ENCODE assay signal across 15 cellular contexts in the genomic region with DNA sequence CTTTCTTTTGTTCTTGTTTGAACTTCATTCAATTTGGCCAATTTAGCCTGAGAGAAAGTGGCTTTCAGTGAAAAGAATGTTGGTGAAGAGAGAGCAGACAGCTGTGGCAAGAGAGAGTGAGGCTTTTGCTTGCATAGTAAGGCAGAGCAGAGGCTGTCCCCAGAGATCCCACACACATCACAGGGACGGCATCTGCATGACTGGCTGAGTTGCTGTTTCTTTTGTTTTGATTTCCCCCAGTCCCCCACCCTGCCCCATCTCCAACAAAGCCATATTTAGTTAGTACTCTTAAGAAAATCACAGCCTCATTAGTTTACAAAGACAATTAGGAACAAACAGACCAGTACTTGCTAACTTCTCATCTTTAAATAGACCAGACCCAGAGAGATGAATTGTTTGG.
DNase-seq lines count a peak whose midpoint lies in the region; ATAC-seq and TF ChIP-seq lines count a peak whose summit lies in the region.
"Had no signal": no experiment of that assay in that cellular context is flagged by ENCODE, and none has a peak within 500 bp of the region (broad histone marks: within the 10 kb centered on the region; RNA-seq: fewer than 3 reads in every experiment).

No MANE protein-coding gene starts in this region.

- H3K9me3 ChIP-seq in iPS-18a (ENCODE audit: control insufficient read depth, low read depth, low read length) (no peaks in the 10 kb centered on the region), smooth muscle cell (replicated peaks; ENCODE audit: low read depth) (no peaks in the 10 kb centered on the region), mammary epithelial cell (replicated peaks; ENCODE audit: insufficient read depth, low read length) (no peaks in the 10 kb centered on the region)
- H3K9me3 ChIP-seq: tibial nerve had no signal

- peak overlapping the region; percentile 37 for H3K4me2 ChIP-seq in smooth muscle cell
- no peak overlapping the region for H3K4me2 ChIP-seq in mammary epithelial cell (ENCODE audit: insufficient read depth, low read depth, low read length)

- H3K36me3 ChIP-seq in iPS-18a (ENCODE audit: control insufficient read depth, low read depth, low read length) = no peaks in the 10 kb centered on the region
- no peaks in the 10 kb centered on the region for H3K36me3 ChIP-seq in smooth muscle cell (ENCODE audit: low read depth)
- no peaks in the 10 kb centered on the region for H3K36me3 ChIP-seq in mammary epithelial cell (ENCODE audit: insufficient read depth, low read length)
- H3K36me3 ChIP-seq: tibial nerve had no signal

- no peak overlapping the region for H3K27ac Mint-ChIP-seq in activated CD8-positive, alpha-beta T cell treated with anti-CD3 and anti-CD28 coated beads, Interleukin-2, amount 10 ng/mL, durations not matched to agents 7 days and 5 days
- H3K27ac Mint-ChIP-seq: activated B cell treated with CpG ODN at 0.5 μM for 24 hours; dendritic cell treated with granulocyte-macrophage colony-stimulating factor and Interleukin-4, amounts not matched to agents 40 ng/mL and 50 ng/mL, for 4 days had no signal

- peaks cover 6% of the 10 kb centered on the region for H3F3A ChIP-seq in smooth muscle cell (ENCODE audit: low read depth)

- no peaks in the 10 kb centered on the region for H3K9me3 Mint-ChIP-seq in activated CD8-positive, alpha-beta T cell treated with anti-CD3 and anti-CD28 coated beads, Interleukin-2, amount 10 ng/mL, durations not matched to agents 7 days and 5 days (ENCODE audit: insufficient read depth)
- H3K9me3 Mint-ChIP-seq: activated B cell treated with CpG ODN at 0.5 μM for 24 hours; dendritic cell treated with granulocyte-macrophage colony-stimulating factor and Interleukin-4, amounts not matched to agents 40 ng/mL and 50 ng/mL, for 4 days had no signal

- no peak overlapping the region for H3K4me3 Mint-ChIP-seq in activated CD8-positive, alpha-beta T cell treated with anti-CD3 and anti-CD28 coated beads, Interleukin-2, amount 10 ng/mL, durations not matched to agents 7 days and 5 days
- H3K4me3 Mint-ChIP-seq: activated B cell treated with CpG ODN at 0.5 μM for 24 hours; dendritic cell treated with granulocyte-macrophage colony-stimulating factor and Interleukin-4, amounts not matched to agents 40 ng/mL and 50 ng/mL, for 4 days had no signal

- no peaks in the 10 kb centered on the region for H3K79me2 ChIP-seq in smooth muscle cell (ENCODE audit: low read depth)
- H3K79me2 ChIP-seq in mammary epithelial cell (ENCODE audit: insufficient read depth, low read length) = no peaks in the 10 kb centered on the region

- DNase-seq in NCI-H1417 (lab: John Stamatoyannopoulos, UW) (peak in 2 of 3 experiments; percentile 8 to 26), NCI-H1417 treated with DMSO at 0.1 percent for 48 hours (lab: John Stamatoyannopoulos, UW) (no peak), NCI-H524 (lab: John Stamatoyannopoulos, UW) (peak; percentile 17 to 46), smooth muscle cell (lab: John Stamatoyannopoulos, UW; ENCODE audit: unreplicated experiment) (no peak), mammary epithelial cell (no peak)
- no peak for DNase-seq in activated CD8-positive, alpha-beta T cell treated with anti-CD3 and anti-CD28 coated beads, Interleukin-2, amount 10 ng/mL, durations not matched to agents 7 days and 5 days
- DNase-seq in stimulated activated CD8-positive, alpha-beta memory T cell treated with anti-CD3 and anti-CD28 coated beads, Interleukin-4, amount 100 ng/mL, for 48 hours = no peak
- DNase-seq: activated B cell treated with CpG ODN at 0.5 μM for 24 hours; activated T-cell treated with anti-CD3 and anti-CD28 coated beads, Interleukin-2, amount 50 U/mL, for 48 hours; amniotic stem cell; NCI-H1048 had no signal

- H3K4me1 ChIP-seq in iPS-18a (ENCODE audit: control insufficient read depth, low read depth, low read length) (peaks cover 33% of the 10 kb centered on the region), smooth muscle cell (ENCODE audit: low read depth) (peaks cover 25% of the 10 kb centered on the region), mammary epithelial cell (ENCODE audit: insufficient read depth, low read length) (no peaks in the 10 kb centered on the region)
- H3K4me1 ChIP-seq: tibial nerve had no signal

- intact Hi-C loops in mammary epithelial cell (cut with micrococcal nuclease) = no loop called here

- POLR2A ChIA-PET in activated CD8-positive, alpha-beta T cell treated with anti-CD3 and anti-CD28 coated beads, Interleukin-2, amount 10 ng/mL, durations not matched to agents 7 days and 5 days (lab: Charles Lee) = no interaction called here

- no peaks in the 10 kb centered on the region for H3K36me3 Mint-ChIP-seq in activated CD8-positive, alpha-beta T cell treated with anti-CD3 and anti-CD28 coated beads, Interleukin-2, amount 10 ng/mL, durations not matched to agents 7 days and 5 days (ENCODE audit: low read depth)

- no peaks in the 10 kb centered on the region for H3K27me3 ChIP-seq in iPS-18a (ENCODE audit: control insufficient read depth, insufficient read depth, low read length)
- H3K27me3 ChIP-seq in smooth muscle cell (ENCODE audit: low read depth) = no peaks in the 10 kb centered on the region
- no peaks in the 10 kb centered on the region for H3K27me3 ChIP-seq in mammary epithelial cell (ENCODE audit: insufficient read depth, low read length)
- H3K27me3 ChIP-seq: tibial nerve had no signal

- 0% methylated on average over 1 of the region's 1 CpG for WGBS in smooth muscle cell (ENCODE audit: low lambda C conversion rate)
- WGBS in mammary epithelial cell (ENCODE audit: low coverage, missing lambda C conversion rate) = 0% methylated on average over 1 of the region's 1 CpG

- H3K9ac ChIP-seq in iPS-18a (ENCODE audit: low read length) (peak overlapping the region; percentile 58), smooth muscle cell (ENCODE audit: low read depth) (no peak overlapping the region), mammary epithelial cell (ENCODE audit: insufficient read depth, low read length) (no peak overlapping the region)

- H3K27ac ChIP-seq in iPS-18a (ENCODE audit: low read length) = peak overlapping the region; percentile 62
- no peak overlapping the region for H3K27ac ChIP-seq in smooth muscle cell (ENCODE audit: low read depth)
- H3K27ac ChIP-seq in mammary epithelial cell (ENCODE audit: insufficient read depth, low read depth, low read length) = no peak overlapping the region
- H3K27ac ChIP-seq: tibial nerve had no signal

- CTCF ChIA-PET in activated CD8-positive, alpha-beta T cell treated with anti-CD3 and anti-CD28 coated beads, Interleukin-2, amount 10 ng/mL, durations not matched to agents 7 days and 5 days (lab: Charles Lee) = no interaction called here
- CTCF ChIA-PET in mammary epithelial cell (lab: Charles Lee; ENCODE audit: low non-redundant PET) = no interaction called here

- dilution Hi-C loops in mammary epithelial cell (cut with HindIII; ENCODE audit: low sequenced_read_pairs) = no loop called here

- H4K20me1 ChIP-seq in smooth muscle cell (ENCODE audit: low read depth) (no peaks in the 10 kb centered on the region), mammary epithelial cell (ENCODE audit: insufficient read depth, low read length) (no peaks in the 10 kb centered on the region)

- H2AFZ ChIP-seq in smooth muscle cell (ENCODE audit: low read depth) (peak overlapping the region; percentile 45), mammary epithelial cell (ENCODE audit: low read depth, low read length) (no peak overlapping the region)

- H3K27me3 Mint-ChIP-seq in activated CD8-positive, alpha-beta T cell treated with anti-CD3 and anti-CD28 coated beads, Interleukin-2, amount 10 ng/mL, durations not matched to agents 7 days and 5 days (ENCODE audit: low read depth) = no peaks in the 10 kb centered on the region
- H3K27me3 Mint-ChIP-seq: dendritic cell treated with granulocyte-macrophage colony-stimulating factor and Interleukin-4, amounts not matched to agents 40 ng/mL and 50 ng/mL, for 4 days had no signal

- TF ChIP-seq CTCF in smooth muscle cell (IDR thresholded peaks at IDR 0.05; ENCODE audit: borderline replicate concordance, insufficient read depth, poor library complexity, severe bottlenecking) (no peak), mammary epithelial cell (conservative IDR thresholded peaks at IDR 0.05 in 1 of 2, IDR thresholded peaks at IDR 0.05 in 1 of 2; ENCODE audit: extremely low read depth in 1 of 2, insufficient read depth in 1 of 2, low read depth in 1 of 2, low read length in 2 of 2) (no peak)

- no peak for ATAC-seq in activated CD8-positive, alpha-beta T cell treated with anti-CD3 and anti-CD28 coated beads, Interleukin-2, amount 10 ng/mL, durations not matched to agents 7 days and 5 days
- ATAC-seq: SK-N-SH treated with all-trans-retinoic acid at 6 μM for 48 hours had no signal

- H3K4me3 ChIP-seq in iPS-18a (ENCODE audit: low read length) (peak overlapping the region; percentile 42), smooth muscle cell (no peak overlapping the region), mammary epithelial cell (replicated peaks in 1 of 3; ENCODE audit: insufficient read depth in 1 of 3, low read depth in 2 of 3, low read length in 3 of 3) (no peak overlapping the region)
- H3K4me3 ChIP-seq: tibial nerve had no signal

- in situ Hi-C loops in mammary epithelial cell (cut with MboI; ENCODE audit: low sequenced_read_pairs in 2 of 2) = loop anchor here (25.0 kb wide), 1 partner anchor 801 kb away; no protein-coding TSS in a partner anchor

- no TSS peak for BruUV-seq in mammary epithelial cell (replicated peaks; lab: Mats Ljungman, UMichigan)

- no peaks in the 10 kb centered on the region for H3K4me1 Mint-ChIP-seq in activated CD8-positive, alpha-beta T cell treated with anti-CD3 and anti-CD28 coated beads, Interleukin-2, amount 10 ng/mL, durations not matched to agents 7 days and 5 days (ENCODE audit: low read depth)
- H3K4me1 Mint-ChIP-seq: activated B cell treated with CpG ODN at 0.5 μM for 24 hours had no signal

Comparison
In these comparisons a context has a peak if more than half of its experiments do, and no peak if none do; other contexts are left out.
1. DNase-seq: peak in NCI-H1417 (2 of 3) and NCI-H524 (2 of 2); none in NCI-H1417 treated with DMSO at 0.1 percent for 48 hours (single experiment), smooth muscle cell (single experiment), activated CD8-positive, alpha-beta T cell treated with anti-CD3 and anti-CD28 coated beads, Interleukin-2, amount 10 ng/mL, durations not matched to agents 7 days and 5 days (single experiment), mammary epithelial cell (single experiment) and stimulated activated CD8-positive, alpha-beta memory T cell treated with anti-CD3 and anti-CD28 coated beads, Interleukin-4, amount 100 ng/mL, for 48 hours (single experiment).